In genomic region chr4:41009411-41009810, GRCh38 we compare ENCODE assay signal across 16 cellular contexts.
DNase-seq lines count a peak whose midpoint lies in the region; ATAC-seq, FAIRE-seq and TF ChIP-seq lines count a peak whose summit lies in the region.
"Had no signal": no experiment of that assay in that cellular context is flagged by ENCODE, and none has a peak within 500 bp of the region (broad histone marks: within the 10 kb centered on the region; RNA-seq: fewer than 3 reads in every experiment).

No MANE protein-coding gene starts in this region.

- no peak for TF ChIP-seq RAD21 in A549 (conservative IDR thresholded peaks at IDR 0.05 in 1 of 2, IDR thresholded peaks at IDR 0.05 in 1 of 2)

- no peaks in the 10 kb centered on the region for H3K9me3 Mint-ChIP-seq in stimulated activated effector memory CD8-positive, alpha-beta T cell treated with anti-CD3 and anti-CD28 coated beads, Interleukin-12 subunit alpha, Interleukin-12 subunit beta, amount 100 ng/mL, for 72 hours
- H3K9me3 Mint-ChIP-seq: T-helper 1 cell treated with Interleukin-12 subunit alpha and Interleukin-12 subunit beta and Interleukin-4 antibody, amounts not matched to agents 30 μg/mL and 1 μg/mL, for 36 hours had no signal

- H3K4me2 ChIP-seq in A549 = peak overlapping the region; percentile 78

- DNase-seq in A549 (ENCODE audit: low read depth in 1 of 2, low spot score in 1 of 2) = peak; percentile 7 to 37
- DNase-seq in HT1080 (ENCODE audit: low read depth) = peak; percentile 76
- peak; percentile 61 for DNase-seq in adipocyte (ENCODE audit: low read depth)
- DNase-seq in fibroblast of villous mesenchyme (ENCODE audit: low read depth) = peak; percentile 65
- DNase-seq in NCI-H526 (lab: John Stamatoyannopoulos, UW) = no peak
- no peak for DNase-seq in stimulated activated effector memory CD8-positive, alpha-beta T cell treated with anti-CD3 and anti-CD28 coated beads, Interleukin-12 subunit alpha, Interleukin-12 subunit beta, amount 100 ng/mL, for 72 hours (ENCODE audit: low spot score in 2 of 2)
- no peak for DNase-seq in DMS79 (lab: John Stamatoyannopoulos, UW)
- DNase-seq: activated CD4-positive, alpha-beta T cell treated with anti-CD3 and anti-CD28 coated beads, Interleukin-2, amount 50 U/mL, for 1 hour; BE2C; caudate nucleus; NCI-H1436; retina; stimulated activated naive CD8-positive, alpha-beta T cell treated with anti-CD3 and anti-CD28 coated beads, Interleukin-15, Interleukin-2, amounts not matched to agents 100 U/mL and 50 U/mL, for 24 hours had no signal

- H3K4me1 ChIP-seq in A549 = peaks cover 26% of the 10 kb centered on the region
- H3K4me1 ChIP-seq in adipocyte (ENCODE audit: control insufficient read depth, insufficient read depth, low read length) = peaks cover 30% of the 10 kb centered on the region
- H3K4me1 ChIP-seq: BE2C had no signal

- H3K4me3 Mint-ChIP-seq in stimulated activated effector memory CD8-positive, alpha-beta T cell treated with anti-CD3 and anti-CD28 coated beads, Interleukin-12 subunit alpha, Interleukin-12 subunit beta, amount 100 ng/mL, for 72 hours = no peak overlapping the region
- H3K4me3 Mint-ChIP-seq: T-helper 1 cell treated with Interleukin-12 subunit alpha and Interleukin-12 subunit beta and Interleukin-4 antibody, amounts not matched to agents 30 μg/mL and 1 μg/mL, for 36 hours had no signal

- no peak for TF ChIP-seq EP300 in A549 (IDR thresholded peaks at IDR 0.05)

- no peaks in the 10 kb centered on the region for H3K9me3 ChIP-seq in A549
- H3K9me3 ChIP-seq in adipocyte (ENCODE audit: control insufficient read depth, low read length) = no peaks in the 10 kb centered on the region
- H3K9me3 ChIP-seq: BE2C, esophagus muscularis mucosa had no signal

- H3K27ac ChIP-seq in A549 = peak overlapping the region; percentile 69 to 70; a peak in 5 of 6 replicates
- H3K27ac ChIP-seq: esophagus muscularis mucosa had no signal

- ATAC-seq in A549 = peak; percentile 81 to 82
- no peak for ATAC-seq in HG02798 (IDR thresholded peaks at IDR 0.05; ENCODE audit: poor library complexity, unreplicated experiment)
- ATAC-seq in stimulated activated effector memory CD8-positive, alpha-beta T cell treated with anti-CD3 and anti-CD28 coated beads, Interleukin-12 subunit alpha, Interleukin-12 subunit beta, amount 100 ng/mL, for 72 hours = no peak
- ATAC-seq: stimulated activated naive CD8-positive, alpha-beta T cell treated with anti-CD3 and anti-CD28 coated beads, Interleukin-15, Interleukin-2, amounts not matched to agents 100 U/mL and 50 U/mL, for 24 hours had no signal

- no peak for TF ChIP-seq CTCF in A549 (IDR thresholded peaks at IDR 0.05)
- TF ChIP-seq CTCF in fibroblast of villous mesenchyme (IDR thresholded peaks at IDR 0.05; ENCODE audit: insufficient read depth, low read depth, low read length) = no peak

- CTCF ChIA-PET in A549 (lab: Yijun Ruan, JAX) = no interaction called here

- FAIRE-seq in A549 (lab: Jason Lieb, UNC) = no peak

- no peaks in the 10 kb centered on the region for H3K4me1 Mint-ChIP-seq in stimulated activated effector memory CD8-positive, alpha-beta T cell treated with anti-CD3 and anti-CD28 coated beads, Interleukin-12 subunit alpha, Interleukin-12 subunit beta, amount 100 ng/mL, for 72 hours

- WGBS in A549 (ENCODE audit: missing lambda C conversion rate) = 2% methylated on average over 3 of the region's 3 CpGs

- H3K36me3 Mint-ChIP-seq in stimulated activated effector memory CD8-positive, alpha-beta T cell treated with anti-CD3 and anti-CD28 coated beads, Interleukin-12 subunit alpha, Interleukin-12 subunit beta, amount 100 ng/mL, for 72 hours = no peaks in the 10 kb centered on the region

- no peak for TF ChIP-seq POLR2A in A549 (IDR thresholded peaks at IDR 0.05; ENCODE audit: low read length)

- H3K36me3 ChIP-seq in adipocyte (ENCODE audit: control insufficient read depth, insufficient read depth, low read length, severe bottlenecking) = peaks cover 9% of the 10 kb centered on the region
- H3K36me3 ChIP-seq: BE2C had no signal

- POLR2A ChIA-PET in A549 (lab: Yijun Ruan, JAX) = no interaction called here

- H3K27ac Mint-ChIP-seq in stimulated activated effector memory CD8-positive, alpha-beta T cell treated with anti-CD3 and anti-CD28 coated beads, Interleukin-12 subunit alpha, Interleukin-12 subunit beta, amount 100 ng/mL, for 72 hours = no peak overlapping the region
- H3K27ac Mint-ChIP-seq: T-helper 1 cell treated with Interleukin-12 subunit alpha and Interleukin-12 subunit beta and Interleukin-4 antibody, amounts not matched to agents 30 μg/mL and 1 μg/mL, for 36 hours had no signal

- no peak overlapping the region for H3K9ac ChIP-seq in adipocyte (ENCODE audit: low read length)

- H3K27me3 ChIP-seq in adipocyte (replicated peaks; ENCODE audit: control insufficient read depth, insufficient read depth, low read length) = no peaks in the 10 kb centered on the region
- H3K27me3 ChIP-seq: BE2C, esophagus muscularis mucosa had no signal

- H3K4me3 ChIP-seq in A549 = 0 out of 3 replicates have a peak overlapping the region, but pooled peaks have one; percentile 19
- no peak overlapping the region for H3K4me3 ChIP-seq in adipocyte (ENCODE audit: low read length)
- H3K4me3 ChIP-seq in fibroblast of villous mesenchyme (ENCODE audit: low read depth, low read length) = no peak overlapping the region
- H3K4me3 ChIP-seq: esophagus muscularis mucosa had no signal

TF ChIP-seq in A549, 52 proteins besides CTCF, POLR2A, EP300 and RAD21:
- TF ChIP-seq EHF (CRISPR knock-in tag; IDR thresholded peaks at IDR 0.05) (no peak), FOSL2 (IDR thresholded peaks at IDR 0.05) (peak; percentile 53; the same call in 1 of the 2 replicates), FOSL2 (CRISPR knock-in tag; IDR thresholded peaks at IDR 0.05) (peak; percentile 64), JUNB (IDR thresholded peaks at IDR 0.05) (peak; percentile 58), CHD2 (IDR thresholded peaks at IDR 0.05; ENCODE audit: low read length, partially characterized antibody) (no peak), NR3C1 (IDR thresholded peaks at IDR 0.05) (no peak), RARB (CRISPR knock-in tag; IDR thresholded peaks at IDR 0.05) (no peak), MAFK (IDR thresholded peaks at IDR 0.05; ENCODE audit: partially characterized antibody) (no peak), ZSCAN20 (CRISPR knock-in tag; IDR thresholded peaks at IDR 0.05) (no peak), CEBPB (IDR thresholded peaks at IDR 0.05) (peak; percentile 50 to 51; a peak in 3 of 4 replicates)

Comparison
In these comparisons a context has a peak if more than half of its experiments do, and no peak if none do; other contexts are left out.
1. ATAC-seq: peak in A549 (2 of 2); none in HG02798 (single experiment) and stimulated activated effector memory CD8-positive, alpha-beta T cell treated with anti-CD3 and anti-CD28 coated beads, Interleukin-12 subunit alpha, Interleukin-12 subunit beta, amount 100 ng/mL, for 72 hours (single experiment).
2. DNase-seq: peak in A549 (2 of 2), HT1080 (single experiment), adipocyte (single experiment) and fibroblast of villous mesenchyme (single experiment); none in NCI-H526 (0 of 2), stimulated activated effector memory CD8-positive, alpha-beta T cell treated with anti-CD3 and anti-CD28 coated beads, Interleukin-12 subunit alpha, Interleukin-12 subunit beta, amount 100 ng/mL, for 72 hours (0 of 2) and DMS79 (single experiment).